In genomic region chr15:75138016-75138999, GRCh38 we compare ENCODE assay signal across 17 cellular contexts.
DNase-seq lines count a peak whose midpoint lies in the region; ATAC-seq and TF ChIP-seq lines count a peak whose summit lies in the region.
"Had no signal": no experiment of that assay in that cellular context is flagged by ENCODE, and none has a peak within 500 bp of the region (broad histone marks: within the 10 kb centered on the region; RNA-seq: fewer than 3 reads in every experiment).

No MANE protein-coding gene starts in this region.

- intact Hi-C loops in cardiac septum (cut with DNase I), result no loop called here

- H2AFZ ChIP-seq in neural progenitor cell (replicated peaks), result no peak overlapping the region

- no peaks in the 10 kb centered on the region for H3F3A ChIP-seq in neural progenitor cell (ENCODE audit: low read depth)

- peak overlapping the region; percentile 10 for H3K4me3 Mint-ChIP-seq in neural progenitor cell
- H3K4me3 Mint-ChIP-seq: activated T-helper 1 cell treated with anti-CD3 and anti-CD28 coated beads, Interleukin-12 subunit alpha, Interleukin-12 subunit beta, Interleukin-2, Interleukin-4 antibody, amounts not matched to agents 30 ng/mL and 10 ng/mL and 1 ng/mL, durations not matched to agents 14 hours and 24 hours and 36 hours had no signal

- peaks cover 6% of the 10 kb centered on the region for H3K27me3 Mint-ChIP-seq in neural progenitor cell (ENCODE audit: insufficient read depth, low read depth)
- H3K27me3 Mint-ChIP-seq: brain had no signal

- H3K4me3 ChIP-seq in BJ (ENCODE audit: low read depth, low read length) (no peak overlapping the region), neural progenitor cell (no peak overlapping the region)

- DNase-seq in BJ (ENCODE audit: low read depth) (peak; percentile 57), M059J (ENCODE audit: low read depth) (peak; percentile 50), dedifferentiated amniotic fluid mesenchymal stem cell (ENCODE audit: extremely low spot score) (peak; percentile 78), neural progenitor cell (ENCODE audit: low spot score) (no peak), cardiac septum (ENCODE audit: low spot score) (no peak)
- DNase-seq in activated naive CD4-positive, alpha-beta T cell treated with anti-CD3 and anti-CD28 coated beads, Interleukin-2, amount 50 U/mL, for 16 hours, result no peak
- DNase-seq: hypothalamus; NCI-H1417; NCI-H748 treated with DMSO at 0.1 percent for 48 hours; SK-N-SH; stimulated activated CD4-positive, alpha-beta T cell treated with anti-CD3 and anti-CD28 coated beads, Interleukin-4, amount 100 ng/mL, for 1 hour; stimulated activated naive CD4-positive, alpha-beta T cell had no signal

- H3K79me2 ChIP-seq in neural progenitor cell (ENCODE audit: low read depth), result no peaks in the 10 kb centered on the region

- H3K27me3 ChIP-seq in BJ (ENCODE audit: control insufficient read depth, insufficient read depth, low read length) (peaks cover 6% of the 10 kb centered on the region; the same call in 1 of the 2 replicates), neural progenitor cell (no peaks in the 10 kb centered on the region)

- peaks cover 8% of the 10 kb centered on the region for H3K36me3 Mint-ChIP-seq in neural progenitor cell

- peaks cover 18% of the 10 kb centered on the region for H3K4me1 Mint-ChIP-seq in neural progenitor cell

- POLR2A ChIA-PET in BJ (lab: Charles Lee), result no interaction called here

- no peak for TF ChIP-seq CTCF in BJ (IDR thresholded peaks at IDR 0.05; ENCODE audit: insufficient read depth, low read depth, low read length)
- TF ChIP-seq CTCF in neural progenitor cell (IDR thresholded peaks at IDR 0.05), result no peak

- H3K9me3 Mint-ChIP-seq in neural progenitor cell, result peaks cover 23% of the 10 kb centered on the region

- no peak overlapping the region for H3K27ac ChIP-seq in neural progenitor cell
- H3K27ac ChIP-seq: C4-2B had no signal

- H3K36me3 ChIP-seq in BJ (ENCODE audit: control insufficient read depth, insufficient read depth, low read length), result no peaks in the 10 kb centered on the region
- no peaks in the 10 kb centered on the region for H3K36me3 ChIP-seq in neural progenitor cell

- H3K27ac Mint-ChIP-seq in neural progenitor cell, result peak overlapping the region; percentile 97
- H3K27ac Mint-ChIP-seq: activated T-helper 1 cell treated with anti-CD3 and anti-CD28 coated beads, Interleukin-12 subunit alpha, Interleukin-12 subunit beta, Interleukin-2, Interleukin-4 antibody, amounts not matched to agents 30 ng/mL and 10 ng/mL and 1 ng/mL, durations not matched to agents 14 hours and 24 hours and 36 hours had no signal

- H3K4me2 ChIP-seq in neural progenitor cell, result no peak overlapping the region
- H3K4me2 ChIP-seq: SK-N-SH had no signal

- no peak overlapping the region for H3K9ac ChIP-seq in neural progenitor cell
- H3K9ac ChIP-seq: SK-N-SH had no signal

- ATAC-seq in GM21529 (IDR thresholded peaks at IDR 0.05; ENCODE audit: unreplicated experiment) (no peak), GM18498 (IDR thresholded peaks at IDR 0.05; ENCODE audit: unreplicated experiment) (no peak)

- no peaks in the 10 kb centered on the region for H4K20me1 ChIP-seq in neural progenitor cell (ENCODE audit: low read depth)

- H3K9me3 ChIP-seq in neural progenitor cell (ENCODE audit: low read depth), result peaks cover 5% of the 10 kb centered on the region

- H3K4me1 ChIP-seq in neural progenitor cell, result peaks cover 6% of the 10 kb centered on the region

- CTCF ChIA-PET in BJ (lab: Yijun Ruan, JAX), result interaction anchor here (1.2 kb wide), 1 partner anchor 12 kb away, joined by 3 read pairs; no protein-coding TSS in a partner anchor

Comparison
In these comparisons a context has a peak if more than half of its experiments do, and no peak if none do; other contexts are left out.
1. DNase-seq: peak in BJ (single experiment), M059J (single experiment) and dedifferentiated amniotic fluid mesenchymal stem cell (single experiment); none in neural progenitor cell (single experiment), activated naive CD4-positive, alpha-beta T cell treated with anti-CD3 and anti-CD28 coated beads, Interleukin-2, amount 50 U/mL, for 16 hours (single experiment) and cardiac septum (single experiment).